In the genomic region with DNA sequence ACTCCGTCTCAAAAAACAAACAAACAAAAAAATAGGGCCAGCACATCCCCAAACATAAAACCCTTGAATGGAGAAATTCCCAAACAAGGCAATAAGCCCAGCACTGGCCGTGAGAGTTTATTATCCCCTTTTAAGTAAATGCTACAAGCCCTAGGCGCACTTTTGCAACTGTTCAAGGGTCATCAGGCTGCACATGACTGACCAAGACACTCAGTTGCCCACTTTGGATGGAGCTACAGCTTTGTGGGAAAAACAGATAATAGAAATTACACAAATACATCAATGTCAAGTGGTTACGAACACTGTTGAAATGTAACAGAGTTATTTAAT, we compare ENCODE assay signal across 8 cellular contexts. TPM values are rescaled to one million over a fixed set of nuclear protein-coding genes. Genes with fewer than 3 reads are reported as not detected.
A peak's percentile ranks its signal among the peaks of the same experiment; 100 is the strongest.
DNase-seq lines count a peak whose midpoint lies in the region; ATAC-seq and TF ChIP-seq lines count a peak whose summit lies in the region.

No MANE protein-coding gene starts in this region.

- peak overlapping the region; percentile 87 for H3K27ac ChIP-seq in RWPE1
- H3K27ac ChIP-seq in esophagus (ENCODE audit: low read depth in 2 of 2, low read length in 1 of 2) = peak overlapping the region; percentile 88

- H3K4me1 Mint-ChIP-seq in progenitor cell of endocrine pancreas (ENCODE audit: low read depth) = peaks cover 19% of the 10 kb centered on the region

- peak overlapping the region; percentile 93 for H3K4me3 Mint-ChIP-seq in progenitor cell of endocrine pancreas (ENCODE audit: low read depth)

- TF ChIP-seq CTCF in RWPE1 (conservative IDR thresholded peaks at IDR 0.05; ENCODE audit: low read depth) (no peak), progenitor cell of endocrine pancreas (IDR thresholded peaks at IDR 0.05; ENCODE audit: unreplicated experiment) (no peak)

- POLR2A ChIA-PET in RWPE1 (lab: Yijun Ruan, JAX; ENCODE audit: low non-redundant PET) = interaction anchor here (0.6 kb wide), 1 partner anchor 47 kb away, joined by 11 read pairs; no protein-coding TSS in a partner anchor

- DNase-seq in ELR (ENCODE audit: low read depth) = peak; percentile 10
- no peak for DNase-seq in RWPE1 (ENCODE audit: low spot score)
- no peak for DNase-seq in progenitor cell of endocrine pancreas (ENCODE audit: low spot score, unreplicated experiment)
- DNase-seq in SIG-M5 treated with dmso at 0.1 percent for 504 hours (lab: John Stamatoyannopoulos, UW; ENCODE audit: unreplicated experiment) = no peak
- DNase-seq in COLO829 (ENCODE audit: low spot score) = no peak

- WGBS in esophagus, 2 donors = 41 to 45% methylated on average over 4 of the region's 4 CpGs

- CTCF ChIA-PET in RWPE1 (lab: Yijun Ruan, JAX) = interaction anchor here (0.6 kb wide), 1 partner anchor 131 kb away, joined by 3 read pairs; no protein-coding TSS in a partner anchor

- H3K27ac Mint-ChIP-seq in progenitor cell of endocrine pancreas = peak overlapping the region; percentile 100

- H3K4me1 ChIP-seq in esophagus (ENCODE audit: control insufficient read depth in 2 of 2, insufficient read depth in 2 of 2, low read length in 1 of 2) = peaks cover 0 to 2% of the 10 kb centered on the region in 2 donors

- H3K27me3 ChIP-seq in esophagus (ENCODE audit: control insufficient read depth in 1 of 2, insufficient read depth in 2 of 2, low read length in 2 of 2) = no peaks in the 10 kb centered on the region

- ATAC-seq in esophagus mucosa (no peak), GM18498 (IDR thresholded peaks at IDR 0.05; ENCODE audit: unreplicated experiment) (no peak)

- H3K36me3 Mint-ChIP-seq in progenitor cell of endocrine pancreas (ENCODE audit: insufficient read depth) = peaks cover 9% of the 10 kb centered on the region

- no peaks in the 10 kb centered on the region for H3K9me3 ChIP-seq in esophagus (ENCODE audit: control insufficient read depth in 2 of 2, insufficient read depth in 1 of 2, low read depth in 1 of 2, low read length in 1 of 2)

- H3K36me3 ChIP-seq in esophagus (ENCODE audit: control insufficient read depth in 2 of 2, insufficient read depth in 2 of 2, low read length in 1 of 2) = no peaks in the 10 kb centered on the region

- peaks cover 4% of the 10 kb centered on the region for H3K9me3 Mint-ChIP-seq in progenitor cell of endocrine pancreas (ENCODE audit: low read depth)

- no peaks in the 10 kb centered on the region for H3K27me3 Mint-ChIP-seq in progenitor cell of endocrine pancreas

- peak overlapping the region in 1 of 2 donors; percentile 96 for H3K4me3 ChIP-seq in esophagus (ENCODE audit: low read depth in 1 of 2, low read length in 2 of 2)

RNA-seq across cellular contexts. Expression of a gene that starts 33.7 kb away (rescaled TPM):
- 1 to 10 TPM; 1.4 to 3.2 TPM for polyA plus RNA-seq in esophagus
- total RNA-seq in progenitor cell of endocrine pancreas = 62.5 and 64.0 TPM in 2 replicates
- 5.8 TPM for total RNA-seq in esophagus mucosa

RNA-seq across cellular contexts. Expression of a gene that starts 43.8 kb away (rescaled TPM):
- polyA plus RNA-seq in esophagus = under 1 TPM; 0.56 to 0.81 TPM
- total RNA-seq in progenitor cell of endocrine pancreas (22.4 and 25.0 TPM in 2 replicates), esophagus mucosa (0.76 TPM)

Comparison
In these comparisons a context has a peak if more than half of its experiments do, and no peak if none do; other contexts are left out.
1. RNA of a gene that starts 43.8 kb away (total RNA-seq): 22.4 to 25.0 TPM in progenitor cell of endocrine pancreas; 0.76 TPM in esophagus mucosa (single experiment); every median in the first group is over 10 times any median in the second.